Comparison of ENCODE assay signal across 1 cellular context in the genomic region with DNA sequence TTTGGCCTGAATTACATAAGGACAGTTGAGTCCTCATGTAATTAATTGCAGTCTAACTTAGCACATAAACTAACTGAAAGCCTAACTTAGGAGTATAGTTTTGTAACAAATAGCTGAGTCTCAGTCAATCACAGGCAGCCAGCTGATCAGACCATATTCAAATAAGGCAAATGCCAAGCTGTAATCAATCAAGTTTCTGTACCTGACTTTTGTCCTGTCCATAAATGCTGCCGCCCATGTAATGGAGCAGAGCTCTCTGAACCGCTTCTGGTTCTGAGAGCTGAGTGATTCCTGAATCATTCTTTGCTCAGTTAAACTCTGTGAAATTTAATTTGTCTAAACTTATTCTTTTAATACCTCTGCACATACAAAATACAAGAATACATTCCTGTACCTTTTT.
TF ChIP-seq lines count a peak whose summit lies in the region.

No MANE protein-coding gene starts in this region.

TF ChIP-seq in HCT116, 20 proteins besides CTCF, POLR2A, EP300 and RAD21:
- TF ChIP-seq ZNF274 (IDR thresholded peaks at IDR 0.05; ENCODE audit: low read depth, low read length), result no peak
- no peak for TF ChIP-seq SIN3A (IDR thresholded peaks at IDR 0.05; ENCODE audit: low read depth)
- no peak for TF ChIP-seq REST (IDR thresholded peaks at IDR 0.05; ENCODE audit: low read depth)
- no peak for TF ChIP-seq EGR1 (IDR thresholded peaks at IDR 0.05; ENCODE audit: low read depth)
- TF ChIP-seq JUND (IDR thresholded peaks at IDR 0.05), result no peak
- TF ChIP-seq SP1 (IDR thresholded peaks at IDR 0.05; ENCODE audit: low read depth), result no peak
- TF ChIP-seq POLR2AphosphoS5 (IDR thresholded peaks at IDR 0.05; ENCODE audit: low read depth, low read length), result no peak
- no peak for TF ChIP-seq EZH2phosphoT487 (IDR thresholded peaks at IDR 0.05; ENCODE audit: borderline replicate concordance)
- TF ChIP-seq CBX3 (IDR thresholded peaks at IDR 0.05; ENCODE audit: low read depth), result no peak
- TF ChIP-seq FOSL1 (IDR thresholded peaks at IDR 0.05; ENCODE audit: low read depth), result no peak
- no peak for TF ChIP-seq ATF3 (IDR thresholded peaks at IDR 0.05)
- no peak for TF ChIP-seq TCF7L2 (IDR thresholded peaks at IDR 0.05; ENCODE audit: borderline replicate concordance, extremely low read depth, insufficient read depth, insufficient read length)
- TF ChIP-seq, protein P1, sequence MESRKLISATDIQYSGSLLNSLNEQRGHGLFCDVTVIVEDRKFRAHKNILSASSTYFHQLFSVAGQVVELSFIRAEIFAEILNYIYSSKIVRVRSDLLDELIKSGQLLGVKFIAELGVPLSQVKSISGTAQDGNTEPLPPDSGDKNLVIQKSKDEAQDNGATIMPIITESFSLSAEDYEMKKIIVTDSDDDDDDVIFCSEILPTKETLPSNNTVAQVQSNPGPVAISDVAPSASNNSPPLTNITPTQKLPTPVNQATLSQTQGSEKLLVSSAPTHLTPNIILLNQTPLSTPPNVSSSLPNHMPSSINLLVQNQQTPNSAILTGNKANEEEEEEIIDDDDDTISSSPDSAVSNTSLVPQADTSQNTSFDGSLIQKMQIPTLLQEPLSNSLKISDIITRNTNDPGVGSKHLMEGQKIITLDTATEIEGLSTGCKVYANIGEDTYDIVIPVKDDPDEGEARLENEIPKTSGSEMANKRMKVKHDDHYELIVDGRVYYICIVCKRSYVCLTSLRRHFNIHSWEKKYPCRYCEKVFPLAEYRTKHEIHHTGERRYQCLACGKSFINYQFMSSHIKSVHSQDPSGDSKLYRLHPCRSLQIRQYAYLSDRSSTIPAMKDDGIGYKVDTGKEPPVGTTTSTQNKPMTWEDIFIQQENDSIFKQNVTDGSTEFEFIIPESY (IDR thresholded peaks at IDR 0.05; ENCODE audit: extremely low read depth, insufficient replicate concordance, low read length), result no peak
